7 cellular contexts compared by ENCODE assay signal in the genomic region with DNA sequence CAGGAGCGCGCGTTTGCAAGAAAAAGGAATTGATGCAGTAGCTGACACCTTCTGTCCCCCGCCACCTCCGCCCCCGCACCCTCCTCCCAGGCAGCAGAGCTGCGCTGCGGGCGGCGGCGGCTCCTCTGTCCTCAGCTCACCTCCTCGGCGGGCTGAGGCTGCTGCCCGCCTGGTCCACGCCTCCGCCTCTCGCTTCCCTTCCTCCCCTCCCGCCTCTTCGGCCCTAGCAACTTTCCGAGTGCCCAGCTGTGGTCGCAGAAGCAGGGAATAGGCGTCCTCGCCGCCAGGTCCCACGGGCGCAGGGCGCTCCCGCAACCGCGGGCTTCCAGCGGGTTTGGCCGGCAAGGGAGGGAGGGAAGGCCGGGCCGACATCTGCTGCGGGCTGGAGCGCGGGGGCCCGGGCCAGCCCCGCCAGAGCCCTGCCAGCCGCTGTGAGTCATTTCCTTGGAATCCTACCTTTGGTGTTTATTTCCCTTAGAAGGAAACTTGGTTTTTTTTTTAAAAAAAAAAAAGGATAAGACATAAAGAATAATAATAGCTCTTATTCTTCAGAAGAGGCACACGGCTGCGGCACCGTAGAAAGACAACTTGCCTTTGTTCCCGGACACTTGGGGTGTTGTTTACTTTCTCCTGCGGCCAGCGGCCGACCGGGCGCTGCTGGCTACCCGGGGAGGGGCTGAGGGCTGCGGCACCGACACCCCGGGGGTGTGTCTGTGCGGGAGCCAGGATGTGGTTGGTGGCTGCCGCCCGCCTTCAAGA. TPM values are rescaled to one million over a fixed set of nuclear protein-coding genes. Genes with fewer than 3 reads are reported as not detected.
DNase-seq lines count a peak whose midpoint lies in the region; ATAC-seq and TF ChIP-seq lines count a peak whose summit lies in the region.

No MANE protein-coding gene starts in this region.

- H3K4me1 ChIP-seq in iPS-18a (ENCODE audit: control insufficient read depth, low read depth, low read length), result peaks cover 23% of the 10 kb centered on the region

- DNase-seq in H4 (ENCODE audit: low spot score) (peak; percentile 69), NCI-H526 (lab: John Stamatoyannopoulos, UW) (peak; percentile 58 to 67), brain microvascular endothelial cell (peak; percentile 14), retinal pigment epithelial cell (ENCODE audit: low read depth) (no peak), Kasumi-1 (lab: John Stamatoyannopoulos, UW) (no peak)

- H3K9ac ChIP-seq in iPS-18a (ENCODE audit: low read length), result no peak overlapping the region

- H3K27me3 ChIP-seq in brain microvascular endothelial cell (replicated peaks) (no peaks in the 10 kb centered on the region), iPS-18a (ENCODE audit: control insufficient read depth, insufficient read depth, low read length) (peaks cover 73% of the 10 kb centered on the region)

- H3K27ac ChIP-seq in brain microvascular endothelial cell (no peak overlapping the region), iPS-18a (ENCODE audit: low read length) (no peak overlapping the region)

- TF ChIP-seq CTCF in brain microvascular endothelial cell (IDR thresholded peaks at IDR 0.05; ENCODE audit: low read depth, low read length, missing control alignments), result no peak
- no peak for TF ChIP-seq CTCF in retinal pigment epithelial cell (conservative IDR thresholded peaks at IDR 0.05; ENCODE audit: low read depth, low read length)

- in situ Hi-C loops in brain microvascular endothelial cell (cut with HindIII; ENCODE audit: low pct_ligation_motif_present, low sequenced_read_pairs), result no loop called here

- no peak for ATAC-seq in GM21526 (IDR thresholded peaks at IDR 0.05; ENCODE audit: low FRiP score, unreplicated experiment)

- H3K4me3 ChIP-seq in brain microvascular endothelial cell (ENCODE audit: low read depth, low read length) (peak overlapping the region; percentile 74), iPS-18a (ENCODE audit: low read length) (peak overlapping the region; percentile 67), retinal pigment epithelial cell (ENCODE audit: low read length) (peak overlapping the region; percentile 65)

- H3K36me3 ChIP-seq in brain microvascular endothelial cell (replicated peaks) (no peaks in the 10 kb centered on the region), iPS-18a (ENCODE audit: control insufficient read depth, low read depth, low read length) (no peaks in the 10 kb centered on the region)

- H3K9me3 ChIP-seq in iPS-18a (ENCODE audit: control insufficient read depth, low read depth, low read length), result no peaks in the 10 kb centered on the region

RNA-seq across cellular contexts. Expression of gene SERTAD4, which starts 1.1 kb away (rescaled TPM):
- total RNA-seq in H4 (2014; rRNA removed; shearing (Covaris generic)), result 3.7 and 8.3 TPM in 2 replicates

Comparison
In these comparisons a context has a peak if more than half of its experiments do, and no peak if none do; other contexts are left out.
1. DNase-seq: peak in H4 (single experiment), NCI-H526 (2 of 2) and brain microvascular endothelial cell (single experiment); none in retinal pigment epithelial cell (single experiment) and Kasumi-1 (0 of 2).
2. Peak in every context shown above with its lines, with median percentiles within 50 percentile points of each other: H3K4me3 ChIP-seq.